In the genomic region with DNA sequence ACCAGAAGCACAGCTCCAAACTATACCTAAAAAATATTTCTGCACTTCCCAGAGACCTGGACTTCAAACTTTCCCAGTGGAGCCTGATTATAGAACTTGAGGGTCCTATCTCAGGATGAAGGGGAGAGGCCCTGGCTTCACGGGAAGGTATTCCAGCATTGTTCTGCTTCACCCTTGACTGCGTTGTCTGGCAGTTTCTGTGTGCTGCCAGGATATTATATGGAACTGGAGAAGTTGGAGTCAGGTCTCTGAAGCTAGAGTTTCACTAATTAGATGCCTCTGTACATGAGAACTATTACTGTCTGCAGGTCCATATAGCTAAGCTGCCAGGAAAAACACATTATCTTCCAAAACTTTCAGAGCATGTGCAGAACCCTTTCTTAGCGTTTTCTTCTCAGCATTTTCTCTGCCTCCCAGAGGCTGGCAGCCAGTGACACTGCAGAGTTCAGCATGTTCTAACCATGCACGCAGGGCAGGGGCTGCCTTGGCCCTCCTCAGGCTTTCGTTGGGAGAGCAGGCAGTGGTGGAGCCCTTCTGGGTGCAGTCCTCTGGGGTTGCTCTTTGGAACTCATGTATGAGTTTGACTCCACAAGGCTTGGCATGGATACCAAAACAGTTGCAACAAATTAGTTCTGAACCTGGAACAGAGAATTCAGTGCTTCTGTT, we compare ENCODE assay signal across 24 cellular contexts.
DNase-seq lines count a peak whose midpoint lies in the region; ATAC-seq and TF ChIP-seq lines count a peak whose summit lies in the region.
"Had no signal": no experiment of that assay in that cellular context is flagged by ENCODE, and none has a peak within 500 bp of the region (broad histone marks: within the 10 kb centered on the region; RNA-seq: fewer than 3 reads in every experiment).

No MANE protein-coding gene starts in this region.

- H3K27ac Mint-ChIP-seq in dendritic cell treated with granulocyte-macrophage colony-stimulating factor and Interleukin-4, amounts not matched to agents 40 ng/mL and 50 ng/mL, for 4 days: peak overlapping the region; percentile 1
- H3K27ac Mint-ChIP-seq: stimulated activated memory B cell treated with anti-CD40 and anti-IgM and Interleukin-4, amounts not matched to agents 10 μg/mL and 1 μg/mL and 100 μg/mL, for 72 hours; T-helper 17 cell had no signal

- peak overlapping the region; percentile 4; the same call in 1 of the 2 replicates for H3K27ac ChIP-seq in RWPE1
- H3K27ac ChIP-seq in tibial artery: peak overlapping the region; percentile 16 to 19
- H3K27ac ChIP-seq: heart left ventricle, KMS-11, SJSA1, thyroid gland, VCaP had no signal

- no peak overlapping the region for H3K4me3 ChIP-seq in tibial artery
- H3K4me3 ChIP-seq in HAP-1: no peak overlapping the region
- H3K4me3 ChIP-seq: heart left ventricle, lung, SJSA1, thyroid gland had no signal

- intact Hi-C loops in dendritic cell treated with granulocyte-macrophage colony-stimulating factor and Interleukin-4, amounts not matched to agents 40 ng/mL and 50 ng/mL, for 4 days (cut with micrococcal nuclease): no loop called here
- intact Hi-C loops in tibial artery (cut with DNase I; ENCODE audit: low total_unique reads): loop anchor here (10.0 kb wide), 1 partner anchor 249 kb away; no protein-coding TSS in a partner anchor

- peaks cover 0 to 32% (median 19%) of the 10 kb centered on the region in 4 donors for H3K4me1 ChIP-seq in tibial artery
- H3K4me1 ChIP-seq in HAP-1: no peaks in the 10 kb centered on the region
- H3K4me1 ChIP-seq: thyroid gland had no signal

- CTCF ChIA-PET in RWPE1 (lab: Yijun Ruan, JAX): interaction anchor here (1.1 kb wide), 1 partner anchor 13 kb away, joined by 3 read pairs; no protein-coding TSS in a partner anchor

- H3K36me3 Mint-ChIP-seq in dendritic cell treated with granulocyte-macrophage colony-stimulating factor and Interleukin-4, amounts not matched to agents 40 ng/mL and 50 ng/mL, for 4 days (ENCODE audit: low read depth): no peaks in the 10 kb centered on the region
- H3K36me3 Mint-ChIP-seq: stimulated activated memory B cell treated with anti-CD40 and anti-IgM and Interleukin-4, amounts not matched to agents 10 μg/mL and 1 μg/mL and 100 μg/mL, for 72 hours had no signal

- H3K36me3 ChIP-seq in tibial artery (peaks cover 45 to 70% (median 55%) of the 10 kb centered on the region in 3 donors), HAP-1 (replicated peaks) (peaks cover 36% of the 10 kb centered on the region)

- POLR2A ChIA-PET in RWPE1 (lab: Yijun Ruan, JAX; ENCODE audit: low non-redundant PET): no interaction called here

- DNase-seq in RWPE1 (ENCODE audit: low spot score) (no peak), iPS-NIHi11 (ENCODE audit: low spot score) (peak; percentile 30), tibial artery (no peak), nucleus accumbens (lab: John Stamatoyannopoulos, UW) (no peak), HAP-1 (ENCODE audit: low spot score in 2 of 2) (no peak)
- DNase-seq: activated CD4-positive, alpha-beta T cell treated with anti-CD3 and anti-CD28 coated beads, Interleukin-2, amount 50 U/mL, for 4 hours; activated CD8-positive, alpha-beta memory T cell treated with anti-CD3 and anti-CD28 coated beads, Interleukin-2, amount 50 U/mL, for 48 hours; activated effector memory CD4-positive, alpha-beta T cell treated with anti-CD3 and anti-CD28 coated beads, Interleukin-2, amount 50 U/mL, for 16 hours; AML-193; DMS79 treated with DMSO at 0.1 percent for 48 hours; effector memory CD4-positive, alpha-beta T cell; heart left ventricle; MV-4-11; NCI-H1694 treated with DMSO at 0.1 percent for 48 hours; NCI-H226; T-helper 17 cell; thyroid gland had no signal

- TF ChIP-seq CTCF in RWPE1 (conservative IDR thresholded peaks at IDR 0.05; ENCODE audit: low read depth): no peak
- TF ChIP-seq CTCF in tibial artery (IDR thresholded peaks at IDR 0.05): no peak

- H3K4me3 Mint-ChIP-seq in dendritic cell treated with granulocyte-macrophage colony-stimulating factor and Interleukin-4, amounts not matched to agents 40 ng/mL and 50 ng/mL, for 4 days: no peak overlapping the region
- H3K4me3 Mint-ChIP-seq: stimulated activated memory B cell treated with anti-CD40 and anti-IgM and Interleukin-4, amounts not matched to agents 10 μg/mL and 1 μg/mL and 100 μg/mL, for 72 hours; T-helper 17 cell had no signal

- no peaks in the 10 kb centered on the region for H3K27me3 Mint-ChIP-seq in dendritic cell treated with granulocyte-macrophage colony-stimulating factor and Interleukin-4, amounts not matched to agents 40 ng/mL and 50 ng/mL, for 4 days

- H3K9me3 ChIP-seq in tibial artery (no peaks in the 10 kb centered on the region), HAP-1 (no peaks in the 10 kb centered on the region)
- H3K9me3 ChIP-seq: heart left ventricle, SJSA1, thyroid gland had no signal

- H3K9me3 Mint-ChIP-seq in dendritic cell treated with granulocyte-macrophage colony-stimulating factor and Interleukin-4, amounts not matched to agents 40 ng/mL and 50 ng/mL, for 4 days: no peaks in the 10 kb centered on the region
- H3K9me3 Mint-ChIP-seq: stimulated activated memory B cell treated with anti-CD40 and anti-IgM and Interleukin-4, amounts not matched to agents 10 μg/mL and 1 μg/mL and 100 μg/mL, for 72 hours had no signal

- H3K27me3 ChIP-seq in tibial artery: no peaks in the 10 kb centered on the region
- no peaks in the 10 kb centered on the region for H3K27me3 ChIP-seq in HAP-1 (ENCODE audit: low read depth)
- H3K27me3 ChIP-seq: heart left ventricle, SJSA1, thyroid gland had no signal

- H3K4me1 Mint-ChIP-seq in dendritic cell treated with granulocyte-macrophage colony-stimulating factor and Interleukin-4, amounts not matched to agents 40 ng/mL and 50 ng/mL, for 4 days (ENCODE audit: low read depth): peaks cover 22% of the 10 kb centered on the region

- in situ Hi-C loops in HAP-1 (cut with MboI; ENCODE audit: low sequenced_read_pairs): no loop called here

- ATAC-seq in HG03095 (IDR thresholded peaks at IDR 0.05; ENCODE audit: unreplicated experiment): no peak
- ATAC-seq: stimulated activated memory B cell treated with anti-CD40 and anti-IgM and Interleukin-4, amounts not matched to agents 10 μg/mL and 1 μg/mL and 100 μg/mL, for 72 hours; T-helper 17 cell had no signal
